Comparison of ENCODE assay signal across 1 cellular context in genomic region chr14:35384386-35385041, GRCh38.
TF ChIP-seq lines count a peak whose summit lies in the region.

No MANE protein-coding gene starts in this region.

TF ChIP-seq in HepG2, 621 proteins besides CTCF, POLR2A, EP300 and RAD21 (continued from another document):
- peak; percentile 53; the same call in 1 of the 2 replicates for TF ChIP-seq HMGXB3 (CRISPR knock-in tag; IDR thresholded peaks at IDR 0.05; ENCODE audit: borderline replicate concordance)
- no peak for TF ChIP-seq ZNF367 (CRISPR knock-in tag; IDR thresholded peaks at IDR 0.05; ENCODE audit: borderline replicate concordance)
- no peak for TF ChIP-seq HDAC6 (IDR thresholded peaks at IDR 0.05; ENCODE audit: low read depth, low read length)
- TF ChIP-seq PITX1 (CRISPR knock-in tag; IDR thresholded peaks at IDR 0.05): no peak
- TF ChIP-seq ZNF597 (CRISPR knock-in tag; IDR thresholded peaks at IDR 0.05): no peak
- TF ChIP-seq ARID3A (IDR thresholded peaks at IDR 0.05; ENCODE audit: low read depth, low read length): no peak
- TF ChIP-seq FOXK2 (IDR thresholded peaks at IDR 0.05): no peak
- TF ChIP-seq SMAD3 (CRISPR knock-in tag; IDR thresholded peaks at IDR 0.05): peak; percentile 41; the same call in 1 of the 2 replicates
- TF ChIP-seq PCBP1 (IDR thresholded peaks at IDR 0.05; ENCODE audit: borderline replicate concordance, low read depth, low read length): no peak
- TF ChIP-seq PCBP2 (optimal IDR thresholded peaks at IDR 0.05; ENCODE audit: low read depth, low read length, poor library complexity, severe bottlenecking): no peak
- no peak for TF ChIP-seq ZNF614 (CRISPR knock-in tag; IDR thresholded peaks at IDR 0.05; ENCODE audit: borderline replicate concordance)
- no peak for TF ChIP-seq ZBTB2 (CRISPR knock-in tag; IDR thresholded peaks at IDR 0.05; ENCODE audit: low read depth)
- TF ChIP-seq IRX3 (CRISPR knock-in tag; IDR thresholded peaks at IDR 0.05; ENCODE audit: borderline replicate concordance, low read depth): no peak; the same call in 1 of the 2 replicates
- peak; percentile 10; the same call in 1 of the 2 replicates for TF ChIP-seq ZMYM3 (CRISPR knock-in tag; IDR thresholded peaks at IDR 0.05)
- TF ChIP-seq ZNF275 (CRISPR knock-in tag; IDR thresholded peaks at IDR 0.05; ENCODE audit: borderline replicate concordance): no peak; the same call in 1 of the 2 replicates
- no peak for TF ChIP-seq ZNF432 (CRISPR knock-in tag; IDR thresholded peaks at IDR 0.05; ENCODE audit: borderline replicate concordance)
- TF ChIP-seq ZNF441 (CRISPR knock-in tag; IDR thresholded peaks at IDR 0.05; ENCODE audit: borderline replicate concordance): peak; percentile 81; the same call in 1 of the 2 replicates
- TF ChIP-seq HINFP (CRISPR knock-in tag; IDR thresholded peaks at IDR 0.05; ENCODE audit: low read depth): peak; percentile 21; the same call in 1 of the 2 replicates
- TF ChIP-seq ASH2L (IDR thresholded peaks at IDR 0.05; ENCODE audit: insufficient read length, low read depth, low read length): peak; percentile 71
- no peak for TF ChIP-seq HNRNPH1 (optimal IDR thresholded peaks at IDR 0.05; ENCODE audit: low read depth, low read length)
- no peak for TF ChIP-seq FOXC1 (CRISPR knock-in tag; IDR thresholded peaks at IDR 0.05; ENCODE audit: borderline replicate concordance)
- TF ChIP-seq TERF1 (CRISPR knock-in tag; IDR thresholded peaks at IDR 0.05): 0 out of 2 replicates have a peak, but pooled peaks have one; percentile 58
- TF ChIP-seq TCF7L2 (IDR thresholded peaks at IDR 0.05; ENCODE audit: low read depth, low read length): no peak
- TF ChIP-seq SALL1 (CRISPR knock-in tag; IDR thresholded peaks at IDR 0.05): no peak; the same call in 1 of the 2 replicates
- 0 out of 2 replicates have a peak, but pooled peaks have one; percentile 68 for TF ChIP-seq SNAPC5 (CRISPR knock-in tag; IDR thresholded peaks at IDR 0.05; ENCODE audit: borderline replicate concordance)
- no peak; the same call in 1 of the 2 replicates for TF ChIP-seq KDM5A (IDR thresholded peaks at IDR 0.05; ENCODE audit: borderline replicate concordance, low read length)
- peak; percentile 62; the same call in 1 of the 2 replicates for TF ChIP-seq KLF9 (CRISPR knock-in tag; IDR thresholded peaks at IDR 0.05; ENCODE audit: low read depth)
- TF ChIP-seq ZNF333 (CRISPR knock-in tag; IDR thresholded peaks at IDR 0.05; ENCODE audit: borderline replicate concordance): peak; percentile 58; the same call in 1 of the 2 replicates
- peak; percentile 97 for TF ChIP-seq ZNF136 (CRISPR knock-in tag; IDR thresholded peaks at IDR 0.05; ENCODE audit: low read depth)
- no peak for TF ChIP-seq DR1 (CRISPR knock-in tag; IDR thresholded peaks at IDR 0.05)
- no peak for TF ChIP-seq SP1 (IDR thresholded peaks at IDR 0.05)
- TF ChIP-seq SP1 (CRISPR knock-in tag; IDR thresholded peaks at IDR 0.05): no peak
- no peak for TF ChIP-seq TEAD3 (CRISPR knock-in tag; optimal IDR thresholded peaks at IDR 0.05; ENCODE audit: borderline replicate concordance)
- no peak for TF ChIP-seq ZNF577 (CRISPR knock-in tag; IDR thresholded peaks at IDR 0.05; ENCODE audit: borderline replicate concordance, low read depth)
- no peak; the same call in 1 of the 2 replicates for TF ChIP-seq TBP (CRISPR knock-in tag; IDR thresholded peaks at IDR 0.05)
